Comparison of ENCODE assay signal across 11 cellular contexts in genomic region chr14:74508292-74508731, GRCh38. TPM values are rescaled to one million over a fixed set of nuclear protein-coding genes. Genes with fewer than 3 reads are reported as not detected.
DNase-seq lines count a peak whose midpoint lies in the region; ATAC-seq, FAIRE-seq and TF ChIP-seq lines count a peak whose summit lies in the region.
"Had no signal": no experiment of that assay in that cellular context is flagged by ENCODE, and none has a peak within 500 bp of the region (broad histone marks: within the 10 kb centered on the region; RNA-seq: fewer than 3 reads in every experiment).

No MANE protein-coding gene starts in this region.

- H2AK5ac ChIP-seq in H1 (ENCODE audit: low read depth, low read length) = no peak overlapping the region

- H3K27me3 Mint-ChIP-seq in activated T-cell treated with anti-CD3 and anti-CD28 coated beads, Interleukin-2, amount 50 U/mL, for 24 hours = peaks cover 14% of the 10 kb centered on the region

- H2BK5ac ChIP-seq in H1 (ENCODE audit: low read depth, low read length) = no peak overlapping the region

- no peak for TF ChIP-seq POLR2A in H1 (IDR thresholded peaks at IDR 0.05; ENCODE audit: control extremely low read depth in 1 of 2, low read depth in 2 of 2, low read length in 2 of 2)
- no peak for TF ChIP-seq POLR2A in H54 (IDR thresholded peaks at IDR 0.05; ENCODE audit: low read depth, low read length)

- peak; percentile 68 for FAIRE-seq in H1 (lab: Jason Lieb, UNC)
- no peak for FAIRE-seq in H54 (lab: Jason Lieb, UNC)
- FAIRE-seq: GM19239 had no signal

- H3K9ac ChIP-seq in H1 (replicated peaks in 1 of 4; ENCODE audit: extremely low read depth in 1 of 4, low read depth in 3 of 4, low read length in 3 of 4) = no peak overlapping the region

- no peak overlapping the region for H3K4me3 Mint-ChIP-seq in activated T-cell treated with anti-CD3 and anti-CD28 coated beads, Interleukin-2, amount 50 U/mL, for 24 hours

- H3K9me3 ChIP-seq in H1 (ENCODE audit: insufficient read depth in 2 of 2, low read depth in 1 of 2, low read length in 1 of 2) = no peaks in the 10 kb centered on the region
- H3K9me3 ChIP-seq: adrenal gland had no signal

- TF ChIP-seq CTCF in H1 (IDR thresholded peaks at IDR 0.05; ENCODE audit: control extremely low read depth in 1 of 3, insufficient read depth in 1 of 3, low read depth in 1 of 3, low read length in 3 of 3) = peak in 2 of 3 experiments; percentile 99 to 100; a peak in 3 of 4 replicates

- no peak overlapping the region for H3K14ac ChIP-seq in H1 (ENCODE audit: insufficient read length)

- H3K4me2 ChIP-seq in H1 (ENCODE audit: insufficient read depth in 1 of 2, low read depth in 2 of 2, low read length in 2 of 2) = peak overlapping the region in 1 of 2 experiments; percentile 9; a peak in 1 of 4 replicates

- H3K9me3 Mint-ChIP-seq in activated T-cell treated with anti-CD3 and anti-CD28 coated beads, Interleukin-2, amount 50 U/mL, for 24 hours = no peaks in the 10 kb centered on the region

- TF ChIP-seq EP300 in H1 (IDR thresholded peaks at IDR 0.05; ENCODE audit: borderline replicate concordance in 1 of 2, low read depth in 2 of 2, low read length in 2 of 2) = no peak

- WGBS in H1 (ENCODE audit: extremely low coverage in 1 of 2, insufficient coverage in 1 of 2, insufficient read length in 1 of 2, insufficient replicate concordance in 2 of 2, low coverage in 1 of 2, low lambda C conversion rate in 2 of 2, missing lambda C conversion rate in 1 of 2), 2 experiments = 35% methylated on average over 13 of the region's 15 CpGs; no CpG with 5 or more reads in 1 of the 2 experiments

- no peaks in the 10 kb centered on the region for H4K20me1 ChIP-seq in H1 (replicated peaks in 1 of 2; ENCODE audit: control insufficient read depth in 1 of 2, insufficient read depth in 2 of 2, low read length in 2 of 2)

- CTCF ChIA-PET in H1 (lab: Charles Lee; ENCODE audit: partially characterized antibody) = interaction anchor here (0.8 to 6.5 kb wide), 32 partner anchors 8 to 251 kb away, joined by 3 to 64 read pairs (median 6); no protein-coding TSS in a partner anchor

- H4K5ac ChIP-seq in H1 (ENCODE audit: insufficient read length, low read depth, low read length) = no peak overlapping the region

- no peak overlapping the region for H2BK20ac ChIP-seq in H1 (ENCODE audit: low read length)

- H2BK15ac ChIP-seq in H1 (ENCODE audit: low read length) = no peak overlapping the region

- H2BK12ac ChIP-seq in H1 (ENCODE audit: low read depth, low read length) = no peak overlapping the region

- H3K4me1 ChIP-seq in H1 (replicated peaks in 1 of 4; ENCODE audit: control insufficient read depth in 3 of 4, insufficient read depth in 4 of 4, low read length in 3 of 4) = peaks cover 0 to 19% (median 11%) of the 10 kb centered on the region in 4 experiments; a peak in 5 of 7 replicates
- H3K4me1 ChIP-seq: adrenal gland had no signal

- no peaks in the 10 kb centered on the region for H3K23me2 ChIP-seq in H1 (ENCODE audit: low read depth, low read length)

- no peaks in the 10 kb centered on the region; a peak in 1 of 7 replicates for H3K27me3 ChIP-seq in H1 (replicated peaks in 1 of 4; ENCODE audit: control insufficient read depth in 3 of 4, extremely low read depth in 1 of 4, insufficient read depth in 3 of 4, low read length in 3 of 4)
- H3K27me3 ChIP-seq: adrenal gland had no signal

- H3K4me3 ChIP-seq in H1 (ENCODE audit: extremely low read depth in 1 of 4, insufficient read depth in 2 of 4, low read depth in 3 of 4, low read length in 4 of 4) = no peak overlapping the region
- H3K4me3 ChIP-seq: adrenal gland had no signal

- no peak overlapping the region for H3K27ac Mint-ChIP-seq in activated T-cell treated with anti-CD3 and anti-CD28 coated beads, Interleukin-2, amount 50 U/mL, for 24 hours

- H2BK120ac ChIP-seq in H1 (replicated peaks; ENCODE audit: low read depth, low read length) = no peak overlapping the region

- no peak for ATAC-seq in GM18498 (IDR thresholded peaks at IDR 0.05; ENCODE audit: unreplicated experiment)

- no peak overlapping the region for H3K4ac ChIP-seq in H1 (replicated peaks; ENCODE audit: insufficient read length, low read depth, low read length)

- H4K91ac ChIP-seq in H1 (replicated peaks; ENCODE audit: insufficient read length, low read length) = no peak overlapping the region

- no peaks in the 10 kb centered on the region for H3K36me3 Mint-ChIP-seq in activated T-cell treated with anti-CD3 and anti-CD28 coated beads, Interleukin-2, amount 50 U/mL, for 24 hours (ENCODE audit: low read depth)

- H2AFZ ChIP-seq in H1 (ENCODE audit: low read length) = no peak overlapping the region

- peak; percentile 40 to 42 for DNase-seq in SHP77 (lab: John Stamatoyannopoulos, UW)
- no peak for DNase-seq in SHP77 treated with DMSO at 0.1 percent for 48 hours (lab: John Stamatoyannopoulos, UW)
- DNase-seq in NCI-H524 (lab: John Stamatoyannopoulos, UW) = peak; percentile 72 to 88
- no peak for DNase-seq in H1 (ENCODE audit: low read depth in 1 of 2, low spot score in 2 of 2)
- peak; percentile 37 for DNase-seq in retina
- no peak for DNase-seq in activated T-cell treated with anti-CD3 and anti-CD28 coated beads, Interleukin-2, amount 50 U/mL, for 24 hours
- DNase-seq in H54 (ENCODE audit: insufficient read length, low spot score) = no peak
- DNase-seq: NCI-H187 had no signal

- no peak overlapping the region for H4K8ac ChIP-seq in H1 (ENCODE audit: extremely low read depth, insufficient read depth, low read length)

- no peak overlapping the region for H3K56ac ChIP-seq in H1 (replicated peaks; ENCODE audit: insufficient read length, low read depth, low read length)

- peak; percentile 60 to 74 for TF ChIP-seq RAD21 in H1 (IDR thresholded peaks at IDR 0.05 in 1 of 2, conservative IDR thresholded peaks at IDR 0.05 in 1 of 2; ENCODE audit: low read depth in 2 of 2, low read length in 2 of 2)

- no peak overlapping the region for H3K18ac ChIP-seq in H1 (ENCODE audit: extremely low read depth, low read length)

- no peak overlapping the region for H3K23ac ChIP-seq in H1 (ENCODE audit: insufficient read length)

- no peaks in the 10 kb centered on the region for H3K79me1 ChIP-seq in H1 (ENCODE audit: low read depth, low read length)

- POLR2A ChIA-PET in H1 (lab: Charles Lee; ENCODE audit: partially characterized antibody) = interaction anchor here (0.8 to 2.2 kb wide), 4 partner anchors 10 to 182 kb away, joined by 3 to 7 read pairs (median 3); partner anchors contain the start of gene LTBP2

- H3K79me2 ChIP-seq in H1 (ENCODE audit: control insufficient read depth in 1 of 2, insufficient read depth in 2 of 2, low read length in 2 of 2) = no peaks in the 10 kb centered on the region

- H3K27ac ChIP-seq in H1 (ENCODE audit: low read depth, low read length) = no peak overlapping the region
- H3K27ac ChIP-seq: adrenal gland had no signal

- no peaks in the 10 kb centered on the region for H3K36me3 ChIP-seq in H1 (ENCODE audit: control insufficient read depth in 2 of 4, insufficient read depth in 4 of 4, low read length in 3 of 4)
- H3K36me3 ChIP-seq: adrenal gland had no signal

- no peaks in the 10 kb centered on the region for H3K4me1 Mint-ChIP-seq in activated T-cell treated with anti-CD3 and anti-CD28 coated beads, Interleukin-2, amount 50 U/mL, for 24 hours (ENCODE audit: low read depth)

TF ChIP-seq in H1, 55 proteins besides CTCF, POLR2A, EP300 and RAD21 (continues in another document):
- TF ChIP-seq SAP30 (IDR thresholded peaks at IDR 0.05; ENCODE audit: insufficient read depth, insufficient replicate concordance, low read length) (no peak), YY1 (IDR thresholded peaks at IDR 0.05; ENCODE audit: low read depth, low read length) (peak; percentile 61; the same call in 1 of the 2 replicates), SIN3A (conservative IDR thresholded peaks at IDR 0.05 in 1 of 2, IDR thresholded peaks at IDR 0.05 in 1 of 2; ENCODE audit: low read depth in 1 of 2, low read length in 2 of 2) (no peak; a peak in 1 of 4 replicates), JUN (IDR thresholded peaks at IDR 0.05; ENCODE audit: low read depth, low read length) (no peak), SP4 (IDR thresholded peaks at IDR 0.05; ENCODE audit: low read length) (no peak), TAF1 (IDR thresholded peaks at IDR 0.05; ENCODE audit: low read depth, low read length) (no peak), KDM4A (IDR thresholded peaks at IDR 0.05; ENCODE audit: low read depth, low read length, severe bottlenecking) (no peak), CHD1 (IDR thresholded peaks at IDR 0.05; ENCODE audit: low read depth, low read length) (no peak), CHD2 (IDR thresholded peaks at IDR 0.05; ENCODE audit: low read length) (no peak), GTF2F1 (IDR thresholded peaks at IDR 0.05; ENCODE audit: borderline replicate concordance, low read depth, low read length) (no peak), RNF2 (IDR thresholded peaks at IDR 0.05; ENCODE audit: borderline replicate concordance, low read depth, low read length, missing control alignments, poor library complexity, severe bottlenecking) (no peak)
- TF ChIP-seq, protein P1, sequence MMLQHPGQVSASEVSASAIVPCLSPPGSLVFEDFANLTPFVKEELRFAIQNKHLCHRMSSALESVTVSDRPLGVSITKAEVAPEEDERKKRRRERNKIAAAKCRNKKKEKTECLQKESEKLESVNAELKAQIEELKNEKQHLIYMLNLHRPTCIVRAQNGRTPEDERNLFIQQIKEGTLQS (IDR thresholded peaks at IDR 0.05; ENCODE audit: insufficient read depth, low read depth, low read length) = 0 out of 2 replicates have a peak, but pooled peaks have one; percentile 26

RNA-seq across cellular contexts. Expression of gene ISCA2, which starts 14.7 kb away (rescaled TPM):
- 43.5 and 51.5 TPM in 2 replicates for total RNA-seq in H1 (2021; fragmentation: NEBNext Ultra II Directional; extraction: Animal tissue kit (Norgen Biotek cat#: 25700))
- polyA plus RNA-seq in H1 (2011; rRNA removed) = 58.2 and 78.6 TPM in 2 replicates
- 56.9 TPM for polyA plus RNA-seq in H1 (2011; cell fraction: cytosol; rRNA removed)
- polyA plus RNA-seq in H1 (2011; cell fraction: nucleus; rRNA removed) = 14.9 TPM
- polyA plus RNA-seq in H1 (2012, experiment 1 of 2) = 29.6 to 43.0 TPM (median 33.9 TPM) in 4 replicates
- polyA plus RNA-seq in H1 (2012, experiment 2 of 2) = 100 TPM
- 37.6 TPM for polyA plus RNA-seq in H1 (2013, experiment 1 of 2)
- polyA plus RNA-seq in H1 (2013, experiment 2 of 2) = 40.2 TPM
- polyA minus RNA-seq in H1 (2011; rRNA and poly(A)+ RNA removed) = 13.1 and 13.7 TPM in 2 replicates
- polyA minus RNA-seq in H1 (2011; cell fraction: cytosol; rRNA and poly(A)+ RNA removed) = 20.4 TPM
- 8.2 TPM for polyA minus RNA-seq in H1 (2011; cell fraction: nucleus; rRNA and poly(A)+ RNA removed)

RNA-seq across cellular contexts. Expression of gene NPC2, which starts 15.2 kb away (rescaled TPM):
- 168 and 178 TPM in 2 replicates for total RNA-seq in H1 (2021; fragmentation: NEBNext Ultra II Directional; extraction: Animal tissue kit (Norgen Biotek cat#: 25700))
- 258 and 287 TPM in 2 replicates for polyA plus RNA-seq in H1 (2011; rRNA removed)
- 273 TPM for polyA plus RNA-seq in H1 (2011; cell fraction: cytosol; rRNA removed)
- polyA plus RNA-seq in H1 (2011; cell fraction: nucleus; rRNA removed) = 288 TPM
- polyA plus RNA-seq in H1 (2012, experiment 1 of 2) = 283 to 375 TPM (median 345 TPM) in 4 replicates
- polyA plus RNA-seq in H1 (2012, experiment 2 of 2) = 241 TPM
- polyA plus RNA-seq in H1 (2013, experiment 1 of 2) = 424 TPM
- polyA plus RNA-seq in H1 (2013, experiment 2 of 2) = 546 TPM
- polyA minus RNA-seq in H1 (2011; rRNA and poly(A)+ RNA removed) = 253 and 295 TPM in 2 replicates
- 120 TPM for polyA minus RNA-seq in H1 (2011; cell fraction: cytosol; rRNA and poly(A)+ RNA removed)
- 120 TPM for polyA minus RNA-seq in H1 (2011; cell fraction: nucleus; rRNA and poly(A)+ RNA removed)

Comparison
In these comparisons a context has a peak if more than half of its experiments do, and no peak if none do; other contexts are left out.
1. DNase-seq: peak in SHP77 (2 of 2), NCI-H524 (2 of 2) and retina (single experiment); none in SHP77 treated with DMSO at 0.1 percent for 48 hours (single experiment), H1 (0 of 2), activated T-cell treated with anti-CD3 and anti-CD28 coated beads, Interleukin-2, amount 50 U/mL, for 24 hours (single experiment) and H54 (single experiment).